Comparison of ENCODE assay signal across 1 cellular context in genomic region chr20:36951198-36951976, GRCh38.
A peak's percentile ranks its signal among the peaks of the same experiment; 100 is the strongest.
TF ChIP-seq lines count a peak whose summit lies in the region.

TSS of gene SAMHD1 (minus strand) at chr20:36951708. CDS start at chr20:36951643, 65 bp downstream.

TF ChIP-seq in HepG2, 621 proteins besides CTCF, POLR2A, EP300 and RAD21 (continued from another document and continues in another):
- TF ChIP-seq CREB1 (IDR thresholded peaks at IDR 0.05) (no peak), CREB1 (CRISPR knock-in tag; IDR thresholded peaks at IDR 0.05) (no peak), ATF1 (CRISPR knock-in tag; IDR thresholded peaks at IDR 0.05) (no peak), ZNF460 (CRISPR knock-in tag; IDR thresholded peaks at IDR 0.05; ENCODE audit: borderline replicate concordance) (no peak), ZNF775 (CRISPR knock-in tag; IDR thresholded peaks at IDR 0.05; ENCODE audit: borderline replicate concordance) (no peak; the same call in 1 of the 2 replicates), THAP9 (CRISPR knock-in tag; IDR thresholded peaks at IDR 0.05; ENCODE audit: borderline replicate concordance) (peak; percentile 83; the same call in 1 of the 2 replicates), ZNF484 (CRISPR knock-in tag; IDR thresholded peaks at IDR 0.05; ENCODE audit: borderline replicate concordance, low read depth) (no peak), KDM2A (CRISPR knock-in tag; IDR thresholded peaks at IDR 0.05; ENCODE audit: borderline replicate concordance, low read depth) (peak; percentile 72; the same call in 1 of the 2 replicates), ZNF350 (CRISPR knock-in tag; IDR thresholded peaks at IDR 0.05; ENCODE audit: borderline replicate concordance, low read depth) (peak; percentile 88), RBM22 (optimal IDR thresholded peaks at IDR 0.05; ENCODE audit: low read length) (no peak), SMAD3 (CRISPR knock-in tag; IDR thresholded peaks at IDR 0.05) (peak; percentile 25; the same call in 1 of the 2 replicates), POLR2AphosphoS5 (IDR thresholded peaks at IDR 0.05; ENCODE audit: low read depth, low read length) (peak; percentile 88), POLR2G (IDR thresholded peaks at IDR 0.05; ENCODE audit: low read depth, low read length) (peak; percentile 95), TEF (CRISPR knock-in tag; IDR thresholded peaks at IDR 0.05) (no peak), TBX3 (IDR thresholded peaks at IDR 0.05; ENCODE audit: borderline replicate concordance) (no peak), E2F1 (CRISPR knock-in tag; IDR thresholded peaks at IDR 0.05) (peak; percentile 72; the same call in 1 of the 2 replicates), ATRX (CRISPR knock-in tag; IDR thresholded peaks at IDR 0.05; ENCODE audit: borderline replicate concordance) (no peak), SIN3A (IDR thresholded peaks at IDR 0.05; ENCODE audit: borderline replicate concordance, low read depth, low read length) (peak; percentile 12; the same call in 1 of the 2 replicates), ZNF280D (CRISPR knock-in tag; IDR thresholded peaks at IDR 0.05) (peak; percentile 76; the same call in 1 of the 2 replicates), MED13 (CRISPR knock-in tag; IDR thresholded peaks at IDR 0.05) (0 out of 2 replicates have a peak, but pooled peaks have one; percentile 61), SMAD9 (CRISPR knock-in tag; IDR thresholded peaks at IDR 0.05) (peak; percentile 78; the same call in 1 of the 2 replicates), ZNF441 (CRISPR knock-in tag; IDR thresholded peaks at IDR 0.05; ENCODE audit: borderline replicate concordance) (peak; percentile 93), ZBTB38 (CRISPR knock-in tag; IDR thresholded peaks at IDR 0.05) (peak; percentile 86), ZSCAN30 (CRISPR knock-in tag; IDR thresholded peaks at IDR 0.05) (peak; percentile 92), ZBTB33 (CRISPR knock-in tag; IDR thresholded peaks at IDR 0.05) (no peak; the same call in 1 of the 2 replicates), RFXAP (CRISPR knock-in tag; IDR thresholded peaks at IDR 0.05; ENCODE audit: borderline replicate concordance) (0 out of 2 replicates have a peak, but pooled peaks have one; percentile 8), ZFP62 (CRISPR knock-in tag; IDR thresholded peaks at IDR 0.05) (no peak), ZNF274 (CRISPR knock-in tag; IDR thresholded peaks at IDR 0.05) (peak; percentile 71; the same call in 1 of the 2 replicates), FOXC1 (CRISPR knock-in tag; IDR thresholded peaks at IDR 0.05; ENCODE audit: borderline replicate concordance) (peak; percentile 59; the same call in 1 of the 2 replicates), ZBTB42 (CRISPR knock-in tag; IDR thresholded peaks at IDR 0.05) (no peak; the same call in 1 of the 2 replicates), ZNF761 (CRISPR knock-in tag; conservative IDR thresholded peaks at IDR 0.05) (peak; percentile 97), ZNF335 (CRISPR knock-in tag; IDR thresholded peaks at IDR 0.05) (peak; percentile 92), ZNF18 (CRISPR knock-in tag; IDR thresholded peaks at IDR 0.05; ENCODE audit: insufficient replicate concordance) (no peak), IRX3 (CRISPR knock-in tag; IDR thresholded peaks at IDR 0.05; ENCODE audit: borderline replicate concordance, low read depth) (peak; percentile 63; the same call in 1 of the 2 replicates), ZNF263 (CRISPR knock-in tag; IDR thresholded peaks at IDR 0.05) (peak; percentile 35; the same call in 1 of the 2 replicates), SALL1 (CRISPR knock-in tag; IDR thresholded peaks at IDR 0.05) (peak; percentile 92), ZUFSP (CRISPR knock-in tag; IDR thresholded peaks at IDR 0.05; ENCODE audit: borderline replicate concordance) (no peak), SALL2 (CRISPR knock-in tag; IDR thresholded peaks at IDR 0.05) (peak; percentile 30; the same call in 1 of the 2 replicates), SYNCRIP (IDR thresholded peaks at IDR 0.05; ENCODE audit: insufficient read depth, low read depth, low read length) (no peak), ZNF512B (CRISPR knock-in tag; IDR thresholded peaks at IDR 0.05; ENCODE audit: borderline replicate concordance) (no peak), TOE1 (CRISPR knock-in tag; IDR thresholded peaks at IDR 0.05) (no peak), HHEX (CRISPR knock-in tag; IDR thresholded peaks at IDR 0.05) (no peak; the same call in 1 of the 2 replicates), HOXA3 (CRISPR knock-in tag; IDR thresholded peaks at IDR 0.05) (0 out of 2 replicates have a peak, but pooled peaks have one; percentile 46), FOXK2 (IDR thresholded peaks at IDR 0.05) (no peak), ARHGAP35 (CRISPR knock-in tag; IDR thresholded peaks at IDR 0.05; ENCODE audit: borderline replicate concordance) (peak; percentile 93; the same call in 1 of the 2 replicates), NCOA5 (CRISPR knock-in tag; IDR thresholded peaks at IDR 0.05) (no peak), ZZZ3 (CRISPR knock-in tag; IDR thresholded peaks at IDR 0.05; ENCODE audit: borderline replicate concordance) (peak; percentile 81; the same call in 1 of the 2 replicates), THAP11 (CRISPR knock-in tag; IDR thresholded peaks at IDR 0.05) (peak; percentile 31; the same call in 1 of the 2 replicates), ZNF704 (CRISPR knock-in tag; IDR thresholded peaks at IDR 0.05; ENCODE audit: borderline replicate concordance) (peak; percentile 87)
